In genomic region chr4:1192493-1193205, GRCh38 we compare ENCODE assay signal across 9 cellular contexts. TPM values are rescaled to one million over a fixed set of nuclear protein-coding genes. Genes with fewer than 3 reads are reported as not detected.
A peak's percentile ranks its signal among the peaks of the same experiment; 100 is the strongest.
DNase-seq lines count a peak whose midpoint lies in the region; ATAC-seq, FAIRE-seq and TF ChIP-seq lines count a peak whose summit lies in the region.
"Had no signal": no experiment of that assay in that cellular context is flagged by ENCODE, and none has a peak within 500 bp of the region (broad histone marks: within the 10 kb centered on the region; RNA-seq: fewer than 3 reads in every experiment).

No MANE protein-coding gene starts in this region.

- 62% methylated on average over 10 of the region's 13 CpGs for WGBS in SK-N-SH (ENCODE audit: low lambda C conversion rate)
- 29 to 35% (median 29%) methylated on average over 13 of the region's 13 CpGs for whole genome bisulfite sequencing in ovary, 3 donors

- H3K79me2 ChIP-seq in SK-N-SH (ENCODE audit: insufficient read depth) = no peaks in the 10 kb centered on the region

- peaks cover 0 to 3% of the 10 kb centered on the region in 2 experiments for H3K36me3 ChIP-seq in SK-N-SH (replicated peaks in 1 of 2; ENCODE audit: control insufficient read depth in 1 of 2, insufficient read depth in 2 of 2, low read length in 1 of 2)
- H3K36me3 ChIP-seq in ovary = no peaks in the 10 kb centered on the region

- H3K27ac ChIP-seq in AG04450 (ENCODE audit: low read depth, low read length) (peak overlapping the region; percentile 99), SK-N-SH (ENCODE audit: low read depth in 2 of 2, low read length in 1 of 2) (peak overlapping the region; percentile 80 to 89), foreskin keratinocyte (no peak overlapping the region), ovary (peak overlapping the region in 1 of 2 donors; percentile 66)

- CTCF ChIA-PET in AG04450 (lab: Charles Lee) = interaction anchor here (1.0 kb wide), 1 partner anchor 62 kb away, joined by 3 read pairs; no protein-coding TSS in a partner anchor
- CTCF ChIA-PET in SK-N-SH (lab: Yijun Ruan, JAX) = interaction anchor here (0.6 to 1.3 kb wide), 4 partner anchors 21 to 62 kb away, joined by 3 read pairs; no protein-coding TSS in a partner anchor

- no peak for DNase-seq in AG04450 (ENCODE audit: low read depth, low spot score)
- DNase-seq in SK-N-SH = peak; percentile 31
- no peak for DNase-seq in foreskin keratinocyte
- peak; percentile 20 to 51 (median 43) for DNase-seq in ovary
- no peak for DNase-seq in stimulated activated CD4-positive, alpha-beta T cell treated with anti-CD3 and anti-CD28 coated beads, Interleukin-4, amount 100 ng/mL, for 24 hours
- DNase-seq in GM19239 (ENCODE audit: insufficient read length, low spot score) = no peak
- no peak for DNase-seq in GF-D8 (lab: John Stamatoyannopoulos, UW)
- DNase-seq: CD4-positive, alpha-beta memory T cell had no signal

- TF ChIP-seq RAD21 in SK-N-SH (IDR thresholded peaks at IDR 0.05; ENCODE audit: low read length) = no peak

- peaks cover 23% of the 10 kb centered on the region for H3F3A ChIP-seq in SK-N-SH (replicated peaks; ENCODE audit: insufficient read depth)

- peak overlapping the region; percentile 51; the same call in 1 of the 2 replicates for H3K9ac ChIP-seq in SK-N-SH

- FAIRE-seq in GM19239 (lab: Jason Lieb, UNC) = no peak

- TF ChIP-seq EP300 in SK-N-SH (IDR thresholded peaks at IDR 0.05; ENCODE audit: borderline replicate concordance in 1 of 2, low read depth in 1 of 2, low read length in 1 of 2) (no peak), ovary (IDR thresholded peaks at IDR 0.05) (no peak)

- H2AFZ ChIP-seq in SK-N-SH (ENCODE audit: low read depth) = no peak overlapping the region

- H3K27me3 ChIP-seq in AG04450 (ENCODE audit: control insufficient read depth, insufficient read depth, low read length) (no peaks in the 10 kb centered on the region), SK-N-SH (ENCODE audit: insufficient read depth) (no peaks in the 10 kb centered on the region), foreskin keratinocyte (peaks cover 8% of the 10 kb centered on the region), ovary (no peaks in the 10 kb centered on the region)

- TF ChIP-seq CTCF in AG04450 (IDR thresholded peaks at IDR 0.05; ENCODE audit: low read depth, low read length) (no peak), SK-N-SH (IDR thresholded peaks at IDR 0.05) (no peak), foreskin keratinocyte (conservative IDR thresholded peaks at IDR 0.05) (no peak), ovary (IDR thresholded peaks at IDR 0.05) (no peak)

- intact Hi-C loops in ovary (cut with DNase I) = no loop called here

- H3K9me2 ChIP-seq in SK-N-SH = no peaks in the 10 kb centered on the region

- H3K4me3 ChIP-seq in AG04450 (ENCODE audit: low read depth, low read length) (no peak overlapping the region), SK-N-SH (ENCODE audit: low read depth in 2 of 2, low read length in 1 of 2) (no peak overlapping the region; a peak in 1 of 4 replicates), ovary (no peak overlapping the region)

- H3K4me2 ChIP-seq in SK-N-SH = peak overlapping the region; percentile 51; the same call in 1 of the 2 replicates

- POLR2A ChIA-PET in AG04450 (lab: Yijun Ruan, JAX) (interaction anchor here (0.8 to 1.6 kb wide), 9 partner anchors 8 to 23 kb away, joined by 3 to 14 read pairs (median 7); partner anchors contain the start of gene SPON2), SK-N-SH (lab: Yijun Ruan, JAX) (interaction anchor here (0.6 to 1.0 kb wide), 3 partner anchors 9 to 12 kb away, joined by 3 read pairs; no protein-coding TSS in a partner anchor)

- H3K4me1 ChIP-seq in SK-N-SH (ENCODE audit: control insufficient read depth in 1 of 2, insufficient read depth in 2 of 2, low read depth in 1 of 2, low read length in 1 of 2) = peaks cover 14 to 28% of the 10 kb centered on the region in 2 experiments; a peak in 3 of 4 replicates
- H3K4me1 ChIP-seq in foreskin keratinocyte = peaks cover 4% of the 10 kb centered on the region
- peaks cover 26% of the 10 kb centered on the region for H3K4me1 ChIP-seq in ovary (ENCODE audit: insufficient read depth)

- no peaks in the 10 kb centered on the region for H4K20me1 ChIP-seq in SK-N-SH (ENCODE audit: insufficient read depth)

- no peak for TF ChIP-seq POLR2A in ovary (IDR thresholded peaks at IDR 0.05)

- peaks cover 10% of the 10 kb centered on the region; the same call in 1 of the 2 replicates for H3K9me3 ChIP-seq in AG04450 (ENCODE audit: control insufficient read depth, insufficient read depth, low read length)
- H3K9me3 ChIP-seq in SK-N-SH = no peaks in the 10 kb centered on the region
- H3K9me3 ChIP-seq in ovary = no peaks in the 10 kb centered on the region

- ATAC-seq in foreskin keratinocyte (peak; percentile 53), HG02885 (IDR thresholded peaks at IDR 0.05; ENCODE audit: poor library complexity, unreplicated experiment) (no peak)

TF ChIP-seq in SK-N-SH, 30 proteins besides CTCF, POLR2A, EP300 and RAD21:
- TF ChIP-seq TAF1 (IDR thresholded peaks at IDR 0.05; ENCODE audit: borderline replicate concordance, low read depth, low read length) = no peak
- no peak for TF ChIP-seq SMC3 (IDR thresholded peaks at IDR 0.05; ENCODE audit: low read depth, low read length)
- no peak for TF ChIP-seq EZH2phosphoT487 (IDR thresholded peaks at IDR 0.05; ENCODE audit: borderline replicate concordance, low read depth)
- no peak for TF ChIP-seq GABPA (IDR thresholded peaks at IDR 0.05; ENCODE audit: low read depth)
- no peak for TF ChIP-seq MEF2A (IDR thresholded peaks at IDR 0.05; ENCODE audit: borderline replicate concordance, low read depth)

RNA-seq across cellular contexts. Expression of gene SPON2, which starts 20.3 kb away (rescaled TPM):
- polyA plus RNA-seq in AG04450 (2011; rRNA removed) = 132 and 190 TPM in 2 replicates
- 33.8 and 39.0 TPM in 2 replicates for polyA minus RNA-seq in AG04450 (2011; rRNA and poly(A)+ RNA removed)
- polyA plus RNA-seq in SK-N-SH (2012; rRNA removed) = 11.4 and 14.5 TPM in 2 replicates
- 4.0 and 5.2 TPM in 2 replicates for polyA plus RNA-seq in SK-N-SH (2012; cell fraction: cytosol; rRNA removed)
- polyA plus RNA-seq in SK-N-SH (2012; cell fraction: nucleus; rRNA removed) = 140 and 311 TPM in 2 replicates
- 0.32 and 0.65 TPM in 2 replicates for total RNA-seq in foreskin keratinocyte
- 0.12 and 0.41 TPM in 2 replicates for polyA plus RNA-seq in foreskin keratinocyte
- 100 to 1,000 TPM in 1 of 7 donors, 10 to 100 TPM in 6; 12.2 to 104 (median 55.3) TPM for total RNA-seq in ovary
- 10 to 100 TPM in 1 of 2 donors, 1 to 10 TPM in 1; 8.0 to 46.2 TPM for polyA plus RNA-seq in ovary

RNA-seq across cellular contexts. Expression of gene CTBP1, which starts 56.3 kb away (rescaled TPM):
- 72.6 and 97.9 TPM in 2 replicates for polyA plus RNA-seq in AG04450 (2011; rRNA removed)
- polyA minus RNA-seq in AG04450 (2011; rRNA and poly(A)+ RNA removed) = 98.3 and 137 TPM in 2 replicates
- 158 and 183 TPM in 2 replicates for polyA plus RNA-seq in SK-N-SH (2012; rRNA removed)
- polyA plus RNA-seq in SK-N-SH (2012; cell fraction: cytosol; rRNA removed) = 73.8 and 122 TPM in 2 replicates
- 419 and 467 TPM in 2 replicates for polyA plus RNA-seq in SK-N-SH (2012; cell fraction: nucleus; rRNA removed)
- 106 and 114 TPM in 2 replicates for total RNA-seq in foreskin keratinocyte
- polyA plus RNA-seq in foreskin keratinocyte = 69.9 and 73.0 TPM in 2 replicates
- 100 to 1,000 TPM in 6 of 7 donors, 10 to 100 TPM in 1; 89.5 to 231 (median 154) TPM for total RNA-seq in ovary
- polyA plus RNA-seq in ovary = 100 to 1,000 TPM in 1 of 2 donors, 10 to 100 TPM in 1; 45.7 to 124 TPM

Comparison
In these comparisons a context has a peak if more than half of its experiments do, and no peak if none do; other contexts are left out.
1. DNase-seq: peak in SK-N-SH (single experiment) and ovary (5 of 5); none in AG04450 (single experiment), foreskin keratinocyte (0 of 2), stimulated activated CD4-positive, alpha-beta T cell treated with anti-CD3 and anti-CD28 coated beads, Interleukin-4, amount 100 ng/mL, for 24 hours (single experiment), GM19239 (single experiment) and GF-D8 (single experiment).